Comparison of ENCODE assay signal across 8 cellular contexts in genomic region chr16:70523621-70524405, GRCh38. TPM values are rescaled to one million over a fixed set of nuclear protein-coding genes. Genes with fewer than 3 reads are reported as not detected.
A peak's percentile ranks its signal among the peaks of the same experiment; 100 is the strongest.
DNase-seq lines count a peak whose midpoint lies in the region; ATAC-seq and TF ChIP-seq lines count a peak whose summit lies in the region.

Gene SF3B3, plus strand, starts transcription at chr16:70523816. Its CDS starts 2,841 bp downstream, at chr16:70526657.

- peak within 1 kb of the TSS; percentile 89 for H3K27ac ChIP-seq in coronary artery

- DNase-seq in NCI-H2196 (lab: John Stamatoyannopoulos, UW; ENCODE audit: unreplicated experiment), result peak; percentile 61
- no peak for DNase-seq in NCI-H2196 treated with DMSO at 0.1 percent for 48 hours (lab: John Stamatoyannopoulos, UW; ENCODE audit: unreplicated experiment)
- DNase-seq in NCI-H446 (lab: John Stamatoyannopoulos, UW), result peak; percentile 80 to 81
- DNase-seq in activated CD4-positive, alpha-beta T cell treated with anti-CD3 and anti-CD28 coated beads for 1 hour, result peak; percentile 61
- peak; percentile 81 for DNase-seq in coronary artery (ENCODE audit: low spot score)
- peak; percentile 74 for DNase-seq in left lobe of liver (ENCODE audit: low spot score)
- peak; percentile 54 to 62 for DNase-seq in stimulated activated CD4-positive, alpha-beta T cell treated with anti-CD3 and anti-CD28 coated beads, Interleukin-2, amount 100 ng/mL, for 48 hours

- peak within 1 kb of the TSS; percentile 84 for H3K4me3 ChIP-seq in coronary artery

- TF ChIP-seq CTCF in coronary artery (IDR thresholded peaks at IDR 0.05), result no peak

- peak; percentile 43 for ATAC-seq in HG03103 (IDR thresholded peaks at IDR 0.05; ENCODE audit: low read depth, unreplicated experiment)
- ATAC-seq in left lobe of liver, result peak; percentile 86

RNA-seq across cellular contexts. Expression of gene SF3B3, which starts in this region (rescaled TPM):
- 92.3 TPM for total RNA-seq in left lobe of liver
